ENCODE assay signal across 8 cellular contexts in genomic region chr1:182839209-182840065, GRCh38. TPM values are rescaled to one million over a fixed set of nuclear protein-coding genes. Genes with fewer than 3 reads are reported as not detected.
DNase-seq lines count a peak whose midpoint lies in the region; ATAC-seq, FAIRE-seq and TF ChIP-seq lines count a peak whose summit lies in the region.

Gene DHX9 (plus strand): TSS chr1:182839347. CDS start chr1:182842567, 3,220 bp downstream.

- in situ Hi-C loops in HepG2 (cut with HindIII; ENCODE audit: extremely low pct_ligation_motif_present, low pct_unique_long_range_greater_than_20kb) = no loop called here

- H3K27ac ChIP-seq in C4-2B (peak within 1 kb of the TSS; percentile 93), HepG2 (ENCODE audit: extremely low read length, insufficient read depth, low read length) (peak within 1 kb of the TSS; percentile 88)

- H3K79me2 ChIP-seq in HepG2 (ENCODE audit: insufficient read depth, low read length) = peaks cover 49% of the 10 kb centered on the region

- peak within 1 kb of the TSS; percentile 58 for H2AFZ ChIP-seq in HepG2 (ENCODE audit: low read length)

- TF ChIP-seq RAD21 in HepG2 (CRISPR knock-in tag; IDR thresholded peaks at IDR 0.05) = peak; percentile 42; the same call in 1 of the 2 replicates

- no peaks in the 10 kb centered on the region; a peak in 1 of 5 replicates for H3K27me3 ChIP-seq in HepG2 (ENCODE audit: control insufficient read depth in 1 of 2, insufficient read depth in 2 of 2, low read length in 2 of 2)

- peaks cover 32% of the 10 kb centered on the region for H3K4me1 Mint-ChIP-seq in dendritic cell treated with granulocyte-macrophage colony-stimulating factor and Interleukin-4, amounts not matched to agents 40 ng/mL and 50 ng/mL, for 4 days (ENCODE audit: low read depth)

- no peaks in the 10 kb centered on the region for H3K9me3 Mint-ChIP-seq in dendritic cell treated with granulocyte-macrophage colony-stimulating factor and Interleukin-4, amounts not matched to agents 40 ng/mL and 50 ng/mL, for 4 days

- peak within 1 kb of the TSS; percentile 89 for H3K4me3 Mint-ChIP-seq in dendritic cell treated with granulocyte-macrophage colony-stimulating factor and Interleukin-4, amounts not matched to agents 40 ng/mL and 50 ng/mL, for 4 days

- DNase-seq in NCI-H748 (lab: John Stamatoyannopoulos, UW; ENCODE audit: unreplicated experiment) (peak; percentile 91), HepG2 (ENCODE audit: low spot score) (peak; percentile 78)
- DNase-seq in activated CD4-positive, alpha-beta T cell treated with anti-CD3 and anti-CD28 coated beads, Interleukin-2, amount 50 U/mL, for 24 hours (ENCODE audit: low read depth in 1 of 2, low spot score in 1 of 2) = peak; percentile 93 to 99
- peak; percentile 96 for DNase-seq in stimulated activated CD4-positive, alpha-beta T cell treated with anti-CD3 and anti-CD28 coated beads, Interleukin-4, amount 100 ng/mL, for 1 hour

- CTCF ChIA-PET in HepG2 (lab: Yijun Ruan, JAX; ENCODE audit: low intra/inter-chr PET ratio, low total read pairs) = no interaction called here

- WGBS in HepG2 (ENCODE audit: low lambda C conversion rate) = under 1% methylated on average over 27 of the region's 92 CpGs

- intact Hi-C loops in dendritic cell treated with granulocyte-macrophage colony-stimulating factor and Interleukin-4, amounts not matched to agents 40 ng/mL and 50 ng/mL, for 4 days (cut with micrococcal nuclease) = loop anchor here (5.0 kb wide), 1 partner anchor 42 kb away; no protein-coding TSS in a partner anchor
- intact Hi-C loops in HepG2 (cut with micrococcal nuclease; ENCODE audit: unreplicated experiment) = no loop called here

- TSS peak; percentile 66 for BruUV-seq in HepG2 (replicated peaks; lab: Mats Ljungman, UMichigan)

- no peaks in the 10 kb centered on the region for H3K27me3 Mint-ChIP-seq in dendritic cell treated with granulocyte-macrophage colony-stimulating factor and Interleukin-4, amounts not matched to agents 40 ng/mL and 50 ng/mL, for 4 days

- TF ChIP-seq EP300 in HepG2 (IDR thresholded peaks at IDR 0.05; ENCODE audit: low read depth in 2 of 2, low read length in 2 of 2) (no peak), HepG2 (CRISPR knock-in tag; IDR thresholded peaks at IDR 0.05; ENCODE audit: borderline replicate concordance) (no peak)

- H3K9ac ChIP-seq in HepG2 (ENCODE audit: insufficient read depth, low read depth, low read length) = peak within 1 kb of the TSS; percentile 80

- H3K36me3 Mint-ChIP-seq in dendritic cell treated with granulocyte-macrophage colony-stimulating factor and Interleukin-4, amounts not matched to agents 40 ng/mL and 50 ng/mL, for 4 days (ENCODE audit: low read depth) = peaks cover 60% of the 10 kb centered on the region

- peak within 1 kb of the TSS; percentile 65 to 88 (median 87) for H3K4me3 ChIP-seq in HepG2 (replicated peaks in 1 of 3; ENCODE audit: insufficient read depth in 1 of 3, low read depth in 2 of 3, low read length in 3 of 3)

- H3K4me1 ChIP-seq in HepG2 (ENCODE audit: insufficient read depth, low read length) = peaks cover 25% of the 10 kb centered on the region

- peak within 1 kb of the TSS; percentile 96 for H3K4me2 ChIP-seq in HepG2 (ENCODE audit: low read depth, low read length)

- H3K36me3 ChIP-seq in HepG2 (replicated peaks in 1 of 2; ENCODE audit: control insufficient read depth in 1 of 2, insufficient read depth in 2 of 2, low read length in 2 of 2) = peaks cover 1 to 18% of the 10 kb centered on the region in 2 experiments; a peak in 4 of 5 replicates

- no peaks in the 10 kb centered on the region for H3K9me3 ChIP-seq in HepG2 (ENCODE audit: low read length)

- ATAC-seq in GM19372 (IDR thresholded peaks at IDR 0.05; ENCODE audit: low read depth, unreplicated experiment) (peak; percentile 76), HG03558 (IDR thresholded peaks at IDR 0.05; ENCODE audit: extremely low read depth, unreplicated experiment) (peak; percentile 66), HepG2 (peak; percentile 96)

- TF ChIP-seq CTCF in C4-2B (conservative IDR thresholded peaks at IDR 0.05) (peak; percentile 34), HepG2 (CRISPR knock-in tag; IDR thresholded peaks at IDR 0.05) (peak; percentile 42; the same call in 1 of the 2 replicates)

- no peak for FAIRE-seq in HepG2 (lab: Jason Lieb, UNC)

- POLR2A ChIA-PET in HepG2 (lab: Yijun Ruan, JAX) = interaction anchor here (1.4 kb wide), 1 partner anchor 14 kb away, joined by 3 read pairs; no protein-coding TSS in a partner anchor

- peak; percentile 97 for TF ChIP-seq POLR2A in HepG2 (IDR thresholded peaks at IDR 0.05; ENCODE audit: insufficient read depth in 1 of 2, low read depth in 2 of 2, low read length in 2 of 2)

- H4K20me1 ChIP-seq in HepG2 (ENCODE audit: insufficient read depth, low read length) = peaks cover 44% of the 10 kb centered on the region

- H3K27ac Mint-ChIP-seq in dendritic cell treated with granulocyte-macrophage colony-stimulating factor and Interleukin-4, amounts not matched to agents 40 ng/mL and 50 ng/mL, for 4 days = peak within 1 kb of the TSS; percentile 88

TF ChIP-seq in HepG2, 621 proteins besides CTCF, POLR2A, EP300 and RAD21 (continues in another document):
- TF ChIP-seq ZNF740 (CRISPR knock-in tag; IDR thresholded peaks at IDR 0.05) (peak; percentile 23; the same call in 1 of the 2 replicates), EED (CRISPR knock-in tag; IDR thresholded peaks at IDR 0.05) (peak; percentile 42; the same call in 1 of the 2 replicates), REL (CRISPR knock-in tag; conservative IDR thresholded peaks at IDR 0.05) (peak; percentile 79; the same call in 1 of the 2 replicates), ZNF7 (CRISPR knock-in tag; IDR thresholded peaks at IDR 0.05) (no peak), CCAR2 (optimal IDR thresholded peaks at IDR 0.05; ENCODE audit: low read depth, low read length) (no peak), ZNF839 (CRISPR knock-in tag; IDR thresholded peaks at IDR 0.05; ENCODE audit: borderline replicate concordance) (peak; percentile 53; the same call in 1 of the 2 replicates), ZSCAN21 (CRISPR knock-in tag; IDR thresholded peaks at IDR 0.05; ENCODE audit: borderline replicate concordance) (peak; percentile 46; the same call in 1 of the 2 replicates), ZNF296 (CRISPR knock-in tag; conservative IDR thresholded peaks at IDR 0.05) (no peak), MXD3 (CRISPR knock-in tag; IDR thresholded peaks at IDR 0.05) (peak; percentile 50), NCOA5 (CRISPR knock-in tag; IDR thresholded peaks at IDR 0.05) (no peak), ZFP1 (CRISPR knock-in tag; IDR thresholded peaks at IDR 0.05) (no peak), PCBP2 (optimal IDR thresholded peaks at IDR 0.05; ENCODE audit: low read depth, low read length, poor library complexity, severe bottlenecking) (no peak), ZEB1 (IDR thresholded peaks at IDR 0.05; ENCODE audit: insufficient replicate concordance, low read depth) (no peak), ZNF549 (CRISPR knock-in tag; IDR thresholded peaks at IDR 0.05) (no peak), ZNF317 (CRISPR knock-in tag; IDR thresholded peaks at IDR 0.05) (peak; percentile 22; the same call in 1 of the 2 replicates), HNRNPLL (IDR thresholded peaks at IDR 0.05; ENCODE audit: low read depth, low read length, poor library complexity, severe bottlenecking) (peak; percentile 88), MTF2 (CRISPR knock-in tag; IDR thresholded peaks at IDR 0.05; ENCODE audit: borderline replicate concordance) (0 out of 2 replicates have a peak, but pooled peaks have one; percentile 26), IKZF4 (CRISPR knock-in tag; IDR thresholded peaks at IDR 0.05; ENCODE audit: borderline replicate concordance, low read depth, not compliant biosample characterization) (no peak), REXO4 (CRISPR knock-in tag; IDR thresholded peaks at IDR 0.05; ENCODE audit: borderline replicate concordance) (no peak), SP5 (CRISPR knock-in tag; IDR thresholded peaks at IDR 0.05; ENCODE audit: borderline replicate concordance, low read depth) (peak; percentile 35; the same call in 1 of the 2 replicates), HOXA5 (CRISPR knock-in tag; IDR thresholded peaks at IDR 0.05) (peak; percentile 78; the same call in 1 of the 2 replicates), SALL2 (CRISPR knock-in tag; IDR thresholded peaks at IDR 0.05) (peak; percentile 89; the same call in 1 of the 2 replicates)

RNA-seq across cellular contexts. Expression of gene DHX9, which starts in this region (rescaled TPM):
- 211 and 292 TPM in 2 replicates for total RNA-seq in HepG2 (2016; rRNA removed; fragmentation: Illumina TruSeq; extraction: Trizol)
- 16.1 and 20.6 TPM in 2 replicates for total RNA-seq in HepG2 (2016; cell fraction: cytosol; rRNA removed; fragmentation: Illumina TruSeq; extraction: Trizol; ENCODE audit: low read depth)
- total RNA-seq in HepG2 (2016; cell fraction: insoluble cytoplasmic fraction; rRNA removed; fragmentation: Illumina TruSeq; extraction: Trizol) = 213 and 291 TPM in 2 replicates
- 42.1 and 50.4 TPM in 2 replicates for total RNA-seq in HepG2 (2016; cell fraction: membrane; rRNA removed; fragmentation: Illumina TruSeq; extraction: Trizol)
- 202 and 214 TPM in 2 replicates for total RNA-seq in HepG2 (2016; cell fraction: nucleus; rRNA removed; fragmentation: Illumina TruSeq; extraction: Trizol)
- 73.0 and 84.8 TPM in 2 replicates for polyA plus RNA-seq in HepG2 (2011; rRNA removed)
- 58.2 and 75.5 TPM in 2 replicates for polyA plus RNA-seq in HepG2 (2011; cell fraction: cytosol; rRNA removed)
- 60.1 and 67.7 TPM in 2 replicates for polyA plus RNA-seq in HepG2 (2011; cell fraction: nucleus; rRNA removed)
- polyA plus RNA-seq in HepG2 (2012) = 68.2 and 72.8 TPM in 2 replicates
- polyA plus RNA-seq in HepG2 (2016; cell fraction: cytosol; fragmentation: Illumina TruSeq; extraction: Trizol; ENCODE audit: low read depth) = 10.6 and 12.5 TPM in 2 replicates
- 227 and 240 TPM in 2 replicates for polyA plus RNA-seq in HepG2 (2016; cell fraction: insoluble cytoplasmic fraction; fragmentation: Illumina TruSeq; extraction: Trizol; ENCODE audit: low read depth)
- polyA plus RNA-seq in HepG2 (2016; cell fraction: membrane; fragmentation: Illumina TruSeq; extraction: Trizol; ENCODE audit: low read depth) = 25.1 and 29.4 TPM in 2 replicates
- 148 and 178 TPM in 2 replicates for polyA plus RNA-seq in HepG2 (2016; cell fraction: nucleus; fragmentation: Illumina TruSeq; extraction: Trizol; ENCODE audit: insufficient read depth, low read depth)
- polyA minus RNA-seq in HepG2 (2011; rRNA and poly(A)+ RNA removed; ENCODE audit: low replicate concordance) = 84.1 and 281 TPM in 2 replicates
- polyA minus RNA-seq in HepG2 (2011; cell fraction: cytosol; rRNA and poly(A)+ RNA removed) = 66.0 and 78.2 TPM in 2 replicates
- 231 and 260 TPM in 2 replicates for polyA minus RNA-seq in HepG2 (2011; cell fraction: nucleus; rRNA and poly(A)+ RNA removed)

Comparison
In these comparisons a context has a peak if more than half of its experiments do, and no peak if none do; other contexts are left out.
1. Peak in every context shown above with its lines: DNase-seq, ATAC-seq, H3K4me3 ChIP-seq and H3K27ac ChIP-seq.